In the genomic region with DNA sequence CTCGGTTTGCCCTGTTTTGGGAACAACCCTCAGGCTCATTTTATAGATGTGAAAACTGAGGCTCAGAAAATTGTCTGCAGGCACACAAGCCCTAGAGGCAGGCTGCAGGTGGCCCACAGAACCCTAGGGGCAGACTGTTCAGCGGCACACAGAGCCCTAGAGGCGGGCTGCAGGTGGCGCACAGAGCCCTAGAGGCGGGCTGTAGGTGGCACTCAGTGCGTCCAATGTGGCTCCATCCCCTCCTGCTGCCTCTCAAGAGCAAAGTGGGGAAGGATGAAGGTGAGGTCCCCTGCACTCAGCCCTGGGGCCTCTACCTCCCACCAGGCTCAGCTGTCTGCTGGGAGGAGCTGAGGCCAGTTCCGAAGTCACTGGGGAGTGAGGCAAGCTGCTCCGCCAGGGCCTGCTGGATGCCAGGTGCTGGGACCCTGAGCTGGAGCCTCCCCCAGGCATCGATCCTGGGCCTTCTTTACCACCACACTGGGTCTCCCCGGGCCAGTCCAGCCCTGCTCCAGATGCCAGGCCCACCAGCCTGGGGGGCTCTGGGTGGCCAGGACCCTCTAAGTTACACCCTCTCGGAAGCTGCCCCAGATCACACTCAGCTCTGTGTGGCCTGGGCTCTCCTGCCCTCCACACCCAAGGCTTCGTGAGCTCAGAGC, we compare ENCODE assay signal across 8 cellular contexts. TPM values are rescaled to one million over a fixed set of nuclear protein-coding genes. Genes with fewer than 3 reads are reported as not detected.
DNase-seq lines count a peak whose midpoint lies in the region; ATAC-seq and TF ChIP-seq lines count a peak whose summit lies in the region.

No MANE protein-coding gene starts in this region.

- ATAC-seq in GM19438 (IDR thresholded peaks at IDR 0.05; ENCODE audit: low read depth, unreplicated experiment) (peak; percentile 44), memory B cell (ENCODE audit: low read depth) (peak; percentile 84), Right ventricle myocardium inferior (no peak)
- peak; percentile 57 for ATAC-seq in activated CD8-positive, alpha-beta memory T cell treated with anti-CD3 and anti-CD28 coated beads, Interleukin-2, amount 10 ng/mL, durations not matched to agents 7 days and 5 days

- H3K27me3 Mint-ChIP-seq in Caco-2 (ENCODE audit: insufficient read depth, unreplicated experiment), result no peaks in the 10 kb centered on the region
- H3K27me3 Mint-ChIP-seq in activated CD8-positive, alpha-beta memory T cell treated with anti-CD3 and anti-CD28 coated beads, Interleukin-2, amount 10 ng/mL, durations not matched to agents 7 days and 5 days, result no peaks in the 10 kb centered on the region
- no peaks in the 10 kb centered on the region for H3K27me3 Mint-ChIP-seq in memory B cell
- H3K27me3 Mint-ChIP-seq in osteocyte (ENCODE audit: unreplicated experiment), result peaks cover 3% of the 10 kb centered on the region

- peaks cover 26% of the 10 kb centered on the region for H3K4me1 Mint-ChIP-seq in Caco-2 (ENCODE audit: low read depth, unreplicated experiment)
- H3K4me1 Mint-ChIP-seq in activated CD8-positive, alpha-beta memory T cell treated with anti-CD3 and anti-CD28 coated beads, Interleukin-2, amount 10 ng/mL, durations not matched to agents 7 days and 5 days, result peaks cover 55% of the 10 kb centered on the region
- H3K4me1 Mint-ChIP-seq in memory B cell, result peaks cover 42% of the 10 kb centered on the region
- H3K4me1 Mint-ChIP-seq in osteocyte (ENCODE audit: unreplicated experiment), result no peaks in the 10 kb centered on the region

- no peaks in the 10 kb centered on the region for H3K27me3 ChIP-seq in Caco-2 (replicated peaks; ENCODE audit: control insufficient read depth, insufficient read depth, low read length)

- no peaks in the 10 kb centered on the region for H3K36me3 ChIP-seq in Caco-2 (ENCODE audit: control insufficient read depth, insufficient read depth, low read length)

- POLR2A ChIA-PET in Caco-2 (lab: Charles Lee), result no interaction called here

- H3K27ac Mint-ChIP-seq in Caco-2 (ENCODE audit: unreplicated experiment), result no peak overlapping the region
- H3K27ac Mint-ChIP-seq in activated CD8-positive, alpha-beta memory T cell treated with anti-CD3 and anti-CD28 coated beads, Interleukin-2, amount 10 ng/mL, durations not matched to agents 7 days and 5 days, result peak overlapping the region; percentile 89
- H3K27ac Mint-ChIP-seq in memory B cell, result no peak overlapping the region
- no peak overlapping the region for H3K27ac Mint-ChIP-seq in osteocyte (ENCODE audit: unreplicated experiment)

- H3K4me1 ChIP-seq in Caco-2, result peaks cover 15% of the 10 kb centered on the region

- peak; percentile 53 to 73 for TF ChIP-seq CTCF in Caco-2 (IDR thresholded peaks at IDR 0.05; ENCODE audit: insufficient read depth in 1 of 2, low read depth in 1 of 2, low read length in 1 of 2, severe bottlenecking in 1 of 2, unreplicated experiment in 1 of 2)
- TF ChIP-seq CTCF in osteocyte (IDR thresholded peaks at IDR 0.05), result no peak

- no TSS peak for BruUV-seq in Caco-2 (replicated peaks; lab: Mats Ljungman, UMichigan)

- CTCF ChIA-PET in Caco-2 (lab: Charles Lee), result interaction anchor here (1.0 kb wide), 2 partner anchors 8 to 19 kb away, joined by 3 to 4 read pairs; partner anchors contain the start of gene NUDT8
- CTCF ChIA-PET in activated CD8-positive, alpha-beta memory T cell treated with anti-CD3 and anti-CD28 coated beads, Interleukin-2, amount 10 ng/mL, durations not matched to agents 7 days and 5 days (lab: Charles Lee), result interaction anchor here (0.6 to 9.9 kb wide), 9 partner anchors 10 to 137 kb away, joined by 3 to 157 read pairs (median 6); partner anchors contain the start of gene NUDT8

- peaks cover 6% of the 10 kb centered on the region for H3K36me3 Mint-ChIP-seq in Caco-2 (ENCODE audit: insufficient read depth, unreplicated experiment)
- H3K36me3 Mint-ChIP-seq in activated CD8-positive, alpha-beta memory T cell treated with anti-CD3 and anti-CD28 coated beads, Interleukin-2, amount 10 ng/mL, durations not matched to agents 7 days and 5 days, result no peaks in the 10 kb centered on the region
- H3K36me3 Mint-ChIP-seq in memory B cell, result no peaks in the 10 kb centered on the region
- no peaks in the 10 kb centered on the region for H3K36me3 Mint-ChIP-seq in osteocyte (ENCODE audit: unreplicated experiment)

- DNase-seq in Caco-2 (peak; percentile 58 to 66), NCI-H146 treated with DMSO at 0.1 percent for 48 hours (lab: John Stamatoyannopoulos, UW; ENCODE audit: unreplicated experiment) (peak; percentile 41), memory B cell (ENCODE audit: low spot score in 2 of 2) (peak in 1 of 2 donors; percentile 75), osteocyte (ENCODE audit: extremely low spot score, unreplicated experiment) (no peak), Right ventricle myocardium inferior (ENCODE audit: missing footprints) (no peak), anterior cingulate cortex (lab: John Stamatoyannopoulos, UW) (no peak)
- peak; percentile 73 for DNase-seq in activated CD8-positive, alpha-beta memory T cell treated with anti-CD3 and anti-CD28 coated beads, Interleukin-2, amount 10 ng/mL, durations not matched to agents 7 days and 5 days

- H3K9me3 ChIP-seq in Caco-2, result peaks cover 7% of the 10 kb centered on the region; the same call in 1 of the 2 replicates

- no peak overlapping the region for H3K4me3 ChIP-seq in Caco-2 (ENCODE audit: low read depth, low read length)

- H3K4me3 Mint-ChIP-seq in Caco-2 (ENCODE audit: unreplicated experiment), result no peak overlapping the region
- no peak overlapping the region for H3K4me3 Mint-ChIP-seq in activated CD8-positive, alpha-beta memory T cell treated with anti-CD3 and anti-CD28 coated beads, Interleukin-2, amount 10 ng/mL, durations not matched to agents 7 days and 5 days
- peak overlapping the region; percentile 41 for H3K4me3 Mint-ChIP-seq in memory B cell
- H3K4me3 Mint-ChIP-seq in osteocyte (ENCODE audit: unreplicated experiment), result no peak overlapping the region

- peaks cover 9% of the 10 kb centered on the region for H3K9me3 Mint-ChIP-seq in Caco-2 (ENCODE audit: unreplicated experiment)
- H3K9me3 Mint-ChIP-seq in activated CD8-positive, alpha-beta memory T cell treated with anti-CD3 and anti-CD28 coated beads, Interleukin-2, amount 10 ng/mL, durations not matched to agents 7 days and 5 days (ENCODE audit: low read depth), result peaks cover 3% of the 10 kb centered on the region
- H3K9me3 Mint-ChIP-seq in memory B cell, result no peaks in the 10 kb centered on the region
- H3K9me3 Mint-ChIP-seq in osteocyte (ENCODE audit: unreplicated experiment), result no peaks in the 10 kb centered on the region

- intact Hi-C loops in Caco-2 (cut with micrococcal nuclease; ENCODE audit: unreplicated experiment), result no loop called here
- intact Hi-C loops in Right ventricle myocardium inferior (cut with DNase I), result no loop called here

RNA-seq across cellular contexts. Expression of gene ACY3, which starts 2.3 kb away (rescaled TPM):
- 2.4 and 4.2 TPM in 2 replicates for total RNA-seq in Caco-2 (2022)
- total RNA-seq in activated CD8-positive, alpha-beta memory T cell treated with anti-CD3 and anti-CD28 coated beads, Interleukin-2, amount 10 ng/mL, durations not matched to agents 7 days and 5 days, result under 1 TPM; 0.53 to 0.75 TPM
- not detected in 2 replicates for total RNA-seq in osteocyte
- not detected for total RNA-seq in Right ventricle myocardium inferior

RNA-seq across cellular contexts. Expression of gene TBX10, which starts 8.7 kb away (rescaled TPM):
- total RNA-seq in Caco-2 (2022) (not detected in 2 replicates), osteocyte (not detected in 2 replicates), Right ventricle myocardium inferior (0.41 TPM)
- total RNA-seq in activated CD8-positive, alpha-beta memory T cell treated with anti-CD3 and anti-CD28 coated beads, Interleukin-2, amount 10 ng/mL, durations not matched to agents 7 days and 5 days, result not detected

RNA-seq across cellular contexts. Expression of gene NUDT8, which starts 18.5 kb away (rescaled TPM):
- total RNA-seq in Caco-2 (2022), result 15.0 and 18.1 TPM in 2 replicates
- 10 to 100 TPM; 15.3 to 16.7 TPM for total RNA-seq in activated CD8-positive, alpha-beta memory T cell treated with anti-CD3 and anti-CD28 coated beads, Interleukin-2, amount 10 ng/mL, durations not matched to agents 7 days and 5 days
- total RNA-seq in osteocyte, result 5.9 and 8.0 TPM in 2 replicates
- 104 TPM for total RNA-seq in Right ventricle myocardium inferior

RNA-seq across cellular contexts. Expression of gene ALDH3B2, which starts 26.2 kb away (rescaled TPM):
- 0.26 and 0.54 TPM in 2 replicates for total RNA-seq in Caco-2 (2022)
- not detected for total RNA-seq in activated CD8-positive, alpha-beta memory T cell treated with anti-CD3 and anti-CD28 coated beads, Interleukin-2, amount 10 ng/mL, durations not matched to agents 7 days and 5 days
- total RNA-seq in osteocyte, result not detected in 2 replicates
- total RNA-seq in Right ventricle myocardium inferior, result not detected

RNA-seq across cellular contexts. Expression of gene NDUFV1, which starts 41.5 kb away (rescaled TPM):
- total RNA-seq in Caco-2 (2022) (358 and 375 TPM in 2 replicates), osteocyte (180 and 185 TPM in 2 replicates), Right ventricle myocardium inferior (724 TPM)
- total RNA-seq in activated CD8-positive, alpha-beta memory T cell treated with anti-CD3 and anti-CD28 coated beads, Interleukin-2, amount 10 ng/mL, durations not matched to agents 7 days and 5 days, result 100 to 1,000 TPM; 239 to 252 TPM

Comparison
In these comparisons a context has a peak if more than half of its experiments do, and no peak if none do; other contexts are left out.
1. DNase-seq: peak in Caco-2 (2 of 2), NCI-H146 treated with DMSO at 0.1 percent for 48 hours (single experiment) and activated CD8-positive, alpha-beta memory T cell treated with anti-CD3 and anti-CD28 coated beads, Interleukin-2, amount 10 ng/mL, durations not matched to agents 7 days and 5 days (single experiment); none in osteocyte (single experiment), Right ventricle myocardium inferior (single experiment) and anterior cingulate cortex (0 of 58).